ENCODE assay signal across 18 cellular contexts in the genomic region with DNA sequence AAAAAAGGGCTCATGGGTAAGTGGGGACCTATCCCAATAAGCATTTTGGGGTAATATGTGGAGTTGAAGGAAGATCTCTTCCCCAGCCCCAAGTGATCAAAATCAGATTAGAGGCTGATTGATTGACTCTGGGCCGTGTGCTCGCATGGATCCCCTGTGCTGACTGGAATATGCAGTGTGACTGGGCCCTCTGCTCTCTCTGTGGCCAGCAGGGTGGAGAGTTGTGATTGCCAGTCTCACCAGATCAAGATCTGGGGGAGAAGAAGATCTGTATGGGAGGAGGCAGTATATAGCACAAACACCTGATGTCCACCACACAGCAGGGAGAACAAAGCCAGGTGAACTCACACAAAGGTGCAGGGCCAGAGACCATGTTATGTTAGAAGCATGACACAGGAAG.
"Had no signal": no experiment of that assay in that cellular context is flagged by ENCODE, and none has a peak within 500 bp of the region (broad histone marks: within the 10 kb centered on the region; RNA-seq: fewer than 3 reads in every experiment).

No MANE protein-coding gene starts in this region.

- H3K27me3 ChIP-seq: MG63, SJSA1 had no signal

- H3K36me3 ChIP-seq: MG63, SJSA1 had no signal

- DNase-seq: IMR-90, KG1, MG63, NCI-H1092, NCI-H1436, NCI-H187, NCI-H2029, NCI-H2081 treated with DMSO at 0.1 percent for 48 hours, NCI-H2171, NCI-H345, NCI-H446 treated with DMSO at 0.1 percent for 48 hours, NCI-H510A treated with DMSO at 0.1 percent for 48 hours, NCI-H526, Right ventricle myocardium superior, RPMI8226, SIG-M5 had no signal

- H3K4me1 ChIP-seq: SJSA1 had no signal

- H3K4me3 ChIP-seq: MG63, SJSA1, SK-N-MC had no signal

- H3K9me3 ChIP-seq: MG63, SJSA1 had no signal

- H3K27ac ChIP-seq: SJSA1, SK-N-MC had no signal
